Comparison of ENCODE assay signal across 3 cellular contexts in the genomic region with DNA sequence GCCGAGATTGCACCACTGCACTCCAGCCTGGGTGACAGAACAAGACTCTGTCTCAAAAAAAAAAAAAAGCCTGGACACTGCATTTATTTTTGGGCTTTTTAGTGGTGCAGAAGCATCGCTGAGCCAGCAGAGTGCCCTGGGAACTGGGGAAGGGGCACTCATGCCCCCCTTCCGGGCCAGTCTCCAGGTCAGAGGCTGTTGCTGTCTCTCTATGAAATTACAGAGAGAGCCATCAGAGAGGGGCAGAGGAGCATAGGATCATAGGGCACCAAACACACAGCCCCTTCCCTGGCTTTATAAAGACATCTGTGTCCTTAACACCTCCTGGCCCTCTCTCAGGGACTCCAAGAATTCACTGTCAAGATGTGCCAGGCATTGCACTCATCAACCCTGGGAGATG.
"Had no signal": no experiment of that assay in that cellular context is flagged by ENCODE, and none has a peak within 500 bp of the region (broad histone marks: within the 10 kb centered on the region; RNA-seq: fewer than 3 reads in every experiment).

No MANE protein-coding gene starts in this region.

- ATAC-seq: GM12878 had no signal

- H3K4me3 ChIP-seq: GM12878 had no signal

- DNase-seq: GDM1, GF-D8 had no signal
